23 cellular contexts compared by ENCODE assay signal in the genomic region with DNA sequence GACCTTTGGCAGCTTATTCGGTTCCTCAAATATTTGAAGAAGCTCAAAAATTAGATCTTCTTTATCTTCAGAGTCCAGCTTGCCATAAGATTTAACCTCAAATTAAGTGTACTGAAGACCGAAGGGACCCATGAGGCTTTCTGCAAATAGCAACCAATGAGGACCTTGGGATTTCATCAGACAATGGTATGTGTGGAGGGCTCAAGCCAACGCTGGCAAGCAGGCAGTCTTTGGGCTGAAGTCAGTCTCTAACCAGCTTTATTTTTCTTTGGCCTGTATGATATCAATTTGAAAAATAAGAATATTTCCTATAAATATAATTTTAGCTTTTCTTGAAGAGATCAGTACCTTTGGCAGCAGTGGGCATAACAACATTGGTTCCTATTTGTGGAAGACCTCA.
"Had no signal": no experiment of that assay in that cellular context is flagged by ENCODE, and none has a peak within 500 bp of the region (broad histone marks: within the 10 kb centered on the region; RNA-seq: fewer than 3 reads in every experiment).

No MANE protein-coding gene starts in this region.

- H3K9me3 ChIP-seq: adrenal gland, ascending aorta, body of pancreas had no signal

- H3K27me3 ChIP-seq: adrenal gland, ascending aorta, body of pancreas had no signal

- DNase-seq: activated CD4-positive, alpha-beta T cell treated with anti-CD3 and anti-CD28 coated beads for 36 hours; activated CD8-positive, alpha-beta memory T cell treated with anti-CD3 and anti-CD28 coated beads, Interleukin-2, amount 50 U/mL, for 4 hours; activated CD8-positive, alpha-beta T cell treated with anti-CD3 and anti-CD28 coated beads for 36 hours; activated gamma-delta T cell treated with Interleukin-2 at 50 U/mL for 16 hours; activated naive CD4-positive, alpha-beta T cell treated with anti-CD3 and anti-CD28 coated beads, Interleukin-2, amount 10 ng/mL, durations not matched to agents 7 days and 5 days; activated naive CD8-positive, alpha-beta T cell treated with anti-CD3 and anti-CD28 coated beads for 36 hours; activated T-cell treated with anti-CD3 and anti-CD28 coated beads, Interleukin-2, amount 50 U/mL, for 72 hours; adrenal gland; body of pancreas; MM.1S; NCI-H1105; NCI-H1436; NCI-H1694 treated with DMSO at 0.1 percent for 48 hours; NCI-H2081; NCI-H510A treated with DMSO at 0.1 percent for 48 hours; NCI-H69; NK-92 treated with Interleukin-12 subunit alpha and Interleukin-12 subunit beta, amount 100 ng/mL, for 24 hours; PC-3; SHP77 treated with DMSO at 0.1 percent for 48 hours; T-helper 17 cell; T-helper 9 cell; WERI-Rb-1 had no signal

- H3K36me3 ChIP-seq: adrenal gland, ascending aorta, WERI-Rb-1 had no signal

- H3K4me1 ChIP-seq: adrenal gland, body of pancreas had no signal

- H3K27ac ChIP-seq: adrenal gland, body of pancreas, WERI-Rb-1 had no signal

- ATAC-seq: activated CD4-positive, alpha-beta T cell treated with anti-CD3 and anti-CD28 coated beads for 36 hours; activated CD8-positive, alpha-beta T cell treated with anti-CD3 and anti-CD28 coated beads for 36 hours; activated T-cell treated with anti-CD3 and anti-CD28 coated beads, Interleukin-2, amount 50 U/mL, for 72 hours; body of pancreas; PC-3; T-helper 17 cell had no signal

- H3K4me3 ChIP-seq: adrenal gland, ascending aorta, body of pancreas had no signal
